18 cellular contexts compared by ENCODE assay signal in genomic region chr22:48646216-48646925, GRCh38.
"Had no signal": no experiment of that assay in that cellular context is flagged by ENCODE, and none has a peak within 500 bp of the region (broad histone marks: within the 10 kb centered on the region; RNA-seq: fewer than 3 reads in every experiment).

No MANE protein-coding gene starts in this region.

- H3K27me3 Mint-ChIP-seq: naive B cell had no signal

- H3K4me3 ChIP-seq: coronary artery, dorsolateral prefrontal cortex, esophagus muscularis mucosa, gastroesophageal sphincter, heart right ventricle, left lung, lower lobe of right lung, mucosa of descending colon had no signal

- H3K4me3 Mint-ChIP-seq: mesothelial cell of epicardium, naive B cell had no signal

- DNase-seq: dermis blood vessel endothelial cell; dorsolateral prefrontal cortex; effector CD4-positive, alpha-beta T cell; effector memory CD4-positive, alpha-beta T cell; foreskin keratinocyte; heart right ventricle; hippocampal formation; left cardiac atrium; left ventricle myocardium superior; lower lobe of right lung; mesenchymal stem cell; mucosa of descending colon; naive B cell had no signal

- H3K9me3 ChIP-seq: esophagus muscularis mucosa, gastroesophageal sphincter, heart right ventricle, left lung, lower lobe of right lung, mucosa of descending colon had no signal

- H3K27ac Mint-ChIP-seq: mesothelial cell of epicardium, naive B cell had no signal

- H3K9me3 Mint-ChIP-seq: mesothelial cell of epicardium, naive B cell had no signal

- ATAC-seq: foreskin keratinocyte, gastroesophageal sphincter, heart right ventricle, left cardiac atrium, left lung, left ventricle myocardium superior, lower lobe of right lung, mucosa of descending colon had no signal

- H3K27me3 ChIP-seq: dorsolateral prefrontal cortex, foreskin keratinocyte, left lung had no signal

- H3K27ac ChIP-seq: coronary artery, dorsolateral prefrontal cortex, esophagus muscularis mucosa, foreskin keratinocyte, gastroesophageal sphincter, heart right ventricle, left lung, lower lobe of right lung had no signal

- H3K4me1 Mint-ChIP-seq: mesothelial cell of epicardium, naive B cell had no signal

- H3K4me1 ChIP-seq: esophagus muscularis mucosa, foreskin keratinocyte, gastroesophageal sphincter, heart right ventricle, left lung, lower lobe of right lung had no signal

- H3K36me3 Mint-ChIP-seq: mesothelial cell of epicardium, naive B cell had no signal

- H3K36me3 ChIP-seq: esophagus muscularis mucosa, gastroesophageal sphincter, heart right ventricle, left lung, lower lobe of right lung had no signal
